Comparison of ENCODE assay signal across 8 cellular contexts in the genomic region with DNA sequence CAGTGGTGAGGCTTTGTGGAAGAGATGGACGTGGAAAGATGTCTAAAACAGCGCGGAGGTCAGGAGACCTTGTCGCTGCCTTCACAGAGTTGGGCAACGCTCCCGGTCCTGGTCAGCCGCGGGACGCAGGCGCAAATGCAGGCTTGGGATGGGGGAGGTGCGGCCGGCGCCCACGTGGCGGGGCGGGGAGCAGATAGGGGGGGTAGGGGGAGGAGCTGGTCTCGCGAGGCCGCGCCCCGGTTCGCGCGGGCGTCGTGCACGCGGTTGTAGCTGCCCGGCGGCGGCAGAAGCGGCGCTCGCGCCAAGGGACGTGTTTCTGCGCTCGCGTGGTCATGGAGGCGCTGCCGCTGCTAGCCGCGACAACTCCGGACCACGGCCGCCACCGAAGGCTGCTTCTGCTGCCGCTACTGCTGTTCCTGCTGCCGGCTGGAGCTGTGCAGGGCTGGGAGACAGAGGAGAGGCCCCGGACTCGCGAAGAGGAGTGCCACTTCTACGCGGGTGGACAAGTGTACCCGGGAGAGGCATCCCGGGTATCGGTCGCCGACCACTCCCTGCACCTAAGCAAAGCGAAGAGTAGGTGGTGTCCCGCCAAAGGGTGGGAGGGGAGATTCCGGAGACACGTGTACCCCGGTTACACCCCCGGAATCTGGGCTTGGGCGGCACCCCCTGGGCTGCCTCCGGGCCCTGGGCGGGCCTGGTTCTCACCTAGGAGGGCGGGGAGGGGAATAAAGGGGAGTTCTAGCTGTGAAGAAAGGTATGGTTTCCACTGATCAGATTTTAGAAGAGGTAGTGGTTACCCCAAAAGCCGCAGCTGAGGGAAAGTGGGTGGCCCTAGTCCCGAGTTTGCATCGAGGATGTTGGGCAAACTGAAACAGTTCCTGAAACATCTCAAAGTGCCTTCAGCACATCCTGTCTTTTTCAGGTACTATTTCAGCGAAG. TPM values are rescaled to one million over a fixed set of nuclear protein-coding genes. Genes with fewer than 3 reads are reported as not detected.
DNase-seq lines count a peak whose midpoint lies in the region; ATAC-seq and TF ChIP-seq lines count a peak whose summit lies in the region.

A gene (plus strand): TSS at position 255 of the 939 bp plus-strand sequence. CDS start 78 bp downstream, at position 333.

- H3K4me1 ChIP-seq in BLaER1 (no peaks in the 10 kb centered on the region; the same call in 1 of the 2 replicates), right lobe of liver (peaks cover 0 to 2% (median 0%) of the 10 kb centered on the region in 4 donors)

- H3K9me3 ChIP-seq in BLaER1 (no peaks in the 10 kb centered on the region), right lobe of liver (no peaks in the 10 kb centered on the region)

- TF ChIP-seq CTCF in right lobe of liver (IDR thresholded peaks at IDR 0.05) = no peak

- H4K20me1 ChIP-seq in BLaER1 = no peaks in the 10 kb centered on the region; the same call in 1 of the 2 replicates

- peak within 1 kb of the TSS; percentile 72 for H3K4me3 ChIP-seq in BLaER1
- H3K4me3 ChIP-seq in right lobe of liver = peak within 1 kb of the TSS; percentile 64 to 71 (median 65)

- peak; percentile 70 for TF ChIP-seq POLR2A in right lobe of liver (IDR thresholded peaks at IDR 0.05)

- intact Hi-C loops in right lobe of liver (cut with DNase I) = no loop called here

- H3K27ac ChIP-seq in BLaER1 = peak within 1 kb of the TSS; percentile 85
- peak within 1 kb of the TSS; percentile 73 to 87 (median 83) for H3K27ac ChIP-seq in right lobe of liver

- ATAC-seq in GM19324 (IDR thresholded peaks at IDR 0.05; ENCODE audit: low FRiP score, unreplicated experiment) (peak; percentile 65), HG03460 (IDR thresholded peaks at IDR 0.05; ENCODE audit: unreplicated experiment) (peak; percentile 52), right lobe of liver (peak; percentile 97 to 99 (median 99))

- peak; percentile 93 for DNase-seq in NCI-H69 (lab: John Stamatoyannopoulos, UW)
- peak; percentile 46 to 66 for DNase-seq in activated CD4-positive, alpha-beta T cell treated with anti-CD3 and anti-CD28 coated beads, Interleukin-2, amount 50 U/mL, for 24 hours (ENCODE audit: low read depth in 1 of 2, low spot score in 1 of 2)
- DNase-seq in dermis microvascular lymphatic vessel endothelial cell (ENCODE audit: low read depth in 2 of 2) = peak; percentile 69 to 89
- peak; percentile 91 to 93 (median 93) for DNase-seq in right lobe of liver
- peak; percentile 80 for DNase-seq in stimulated activated CD4-positive, alpha-beta T cell treated with anti-CD3 and anti-CD28 coated beads, Interleukin-4, amount 100 ng/mL, for 24 hours

- H3K27me3 ChIP-seq in BLaER1 = no peaks in the 10 kb centered on the region
- no peaks in the 10 kb centered on the region for H3K27me3 ChIP-seq in right lobe of liver

- peak within 1 kb of the TSS; percentile 68 for H3K4me2 ChIP-seq in BLaER1

- peak within 1 kb of the TSS; percentile 84 for H3K9ac ChIP-seq in BLaER1

- WGBS in right lobe of liver (ENCODE audit: insufficient coverage, low coverage, low lambda C conversion rate, missing lambda C conversion rate) = 21% methylated on average over 35 of the region's 73 CpGs

- peaks cover 8% of the 10 kb centered on the region; the same call in 1 of the 2 replicates for H3K36me3 ChIP-seq in BLaER1
- peaks cover 0 to 8% (median 3%) of the 10 kb centered on the region in 4 donors for H3K36me3 ChIP-seq in right lobe of liver

RNA-seq across cellular contexts. Expression of the gene that starts here (rescaled TPM):
- 174 and 211 TPM in 2 replicates for total RNA-seq in dermis microvascular lymphatic vessel endothelial cell
- 100 to 1,000 TPM; 120 to 345 (median 198) TPM for total RNA-seq in right lobe of liver

Comparison
In these comparisons a context has a peak if more than half of its experiments do, and no peak if none do; other contexts are left out.
1. Peak in every context shown above with its lines: DNase-seq, ATAC-seq, H3K4me3 ChIP-seq and H3K27ac ChIP-seq.